1 cellular context compared by ENCODE assay signal in genomic region chr16:75062135-75062943, GRCh38.
TF ChIP-seq lines count a peak whose summit lies in the region.

No MANE protein-coding gene starts in this region.

TF ChIP-seq in K562, 482 proteins besides CTCF, POLR2A, EP300 and RAD21 (continued from another document and continues in another):
- no peak for TF ChIP-seq RERE (CRISPR knock-in tag; IDR thresholded peaks at IDR 0.05; ENCODE audit: borderline replicate concordance)
- no peak for TF ChIP-seq ZNF277 (CRISPR knock-in tag; IDR thresholded peaks at IDR 0.05; ENCODE audit: borderline replicate concordance)
- no peak for TF ChIP-seq GTF2B (IDR thresholded peaks at IDR 0.05; ENCODE audit: extremely low read depth, insufficient read length)
- no peak for TF ChIP-seq SIN3B (IDR thresholded peaks at IDR 0.05; ENCODE audit: low read depth)
- no peak for TF ChIP-seq PML (IDR thresholded peaks at IDR 0.05; ENCODE audit: low read length)
- no peak for TF ChIP-seq MTA2 (IDR thresholded peaks at IDR 0.05; ENCODE audit: low read depth)
- no peak for TF ChIP-seq ZFP36 (IDR thresholded peaks at IDR 0.05; ENCODE audit: low read depth, low read length, partially characterized antibody)
- TF ChIP-seq RBM22 (IDR thresholded peaks at IDR 0.05; ENCODE audit: low read depth, low read length, poor library complexity, severe bottlenecking), result no peak
- no peak for TF ChIP-seq NCOA1 (IDR thresholded peaks at IDR 0.05; ENCODE audit: low read depth)
- TF ChIP-seq ZNF449 (CRISPR knock-in tag; IDR thresholded peaks at IDR 0.05), result no peak
- TF ChIP-seq ZNF407 (IDR thresholded peaks at IDR 0.05; ENCODE audit: low read depth), result no peak
- no peak for TF ChIP-seq RFX1 (IDR thresholded peaks at IDR 0.05)
- no peak for TF ChIP-seq EZH2 (IDR thresholded peaks at IDR 0.05; ENCODE audit: borderline replicate concordance, low read depth, low read length)
- no peak for TF ChIP-seq RB1 (IDR thresholded peaks at IDR 0.05; ENCODE audit: low read depth)
- no peak for TF ChIP-seq BCLAF1 (IDR thresholded peaks at IDR 0.05; ENCODE audit: borderline replicate concordance in 1 of 2, control insufficient read depth in 1 of 2, low read depth in 2 of 2, low read length in 1 of 2)
- TF ChIP-seq ZFP30 (CRISPR knock-in tag; IDR thresholded peaks at IDR 0.05; ENCODE audit: borderline replicate concordance), result no peak
- no peak for TF ChIP-seq PCBP1 (IDR thresholded peaks at IDR 0.05; ENCODE audit: low read depth, low read length, poor library complexity, severe bottlenecking)
- TF ChIP-seq ATF4 (CRISPR knock-in tag; IDR thresholded peaks at IDR 0.05), result no peak
- no peak for TF ChIP-seq PHTF2 (CRISPR knock-in tag; IDR thresholded peaks at IDR 0.05)
- TF ChIP-seq CCAR2 (IDR thresholded peaks at IDR 0.05; ENCODE audit: low read depth, low read length), result no peak
- TF ChIP-seq SRSF1 (IDR thresholded peaks at IDR 0.05; ENCODE audit: low read depth, low read length), result no peak
- no peak for TF ChIP-seq RFX5 (IDR thresholded peaks at IDR 0.05; ENCODE audit: low read depth, low read length)
- TF ChIP-seq KLF16 (IDR thresholded peaks at IDR 0.05), result no peak
- TF ChIP-seq ESRRA (IDR thresholded peaks at IDR 0.05; ENCODE audit: borderline replicate concordance, low read depth), result no peak
- no peak; the same call in 1 of the 2 replicates for TF ChIP-seq CREB3L1 (IDR thresholded peaks at IDR 0.05; ENCODE audit: borderline replicate concordance, low read depth)
- no peak for TF ChIP-seq SP2 (IDR thresholded peaks at IDR 0.05; ENCODE audit: extremely low read depth, low read depth, low read length, poor library complexity, severe bottlenecking)
- TF ChIP-seq ZNF740 (CRISPR knock-in tag; IDR thresholded peaks at IDR 0.05), result no peak
- 0 out of 4 replicates have a peak, but pooled peaks of 1 of the 2 experiments have one; percentile 39 for TF ChIP-seq ZNF740 (tag; IDR thresholded peaks at IDR 0.05)
- TF ChIP-seq CBFA2T3 (IDR thresholded peaks at IDR 0.05), result peak; percentile 34; the same call in 1 of the 2 replicates
- TF ChIP-seq ZNF76 (CRISPR knock-in tag; IDR thresholded peaks at IDR 0.05; ENCODE audit: borderline replicate concordance), result no peak
